Comparison of ENCODE assay signal across 7 cellular contexts in genomic region chrX:1261771-1262170, GRCh38. TPM values are rescaled to one million over a fixed set of nuclear protein-coding genes. Genes with fewer than 3 reads are reported as not detected.
"Had no signal": no experiment of that assay in that cellular context is flagged by ENCODE, and none has a peak within 500 bp of the region (broad histone marks: within the 10 kb centered on the region; RNA-seq: fewer than 3 reads in every experiment).

No MANE protein-coding gene starts in this region.

RNA-seq across cellular contexts. Expression of gene CSF2RA, which starts 6.8 kb away (rescaled TPM):
- total RNA-seq: activated CD8-positive, alpha-beta memory T cell treated with anti-CD3 and anti-CD28 coated beads, Interleukin-2, amount 10 ng/mL, durations not matched to agents 7 days and 5 days; activated CD8-positive, alpha-beta T cell treated with anti-CD3 and anti-CD28 coated beads, Interleukin-2, amount 10 ng/mL, durations not matched to agents 7 days and 5 days; ascending aorta; bronchial epithelial cell had no signal

RNA-seq across cellular contexts. Expression of gene CRLF2, which starts 49.3 kb away (rescaled TPM):
- total RNA-seq: bronchial epithelial cell, cardiac muscle cell, chondrocyte, WTC11 had no signal
- polyA plus RNA-seq: cardiac muscle cell had no signal
